ENCODE assay signal across 29 cellular contexts in the genomic region with DNA sequence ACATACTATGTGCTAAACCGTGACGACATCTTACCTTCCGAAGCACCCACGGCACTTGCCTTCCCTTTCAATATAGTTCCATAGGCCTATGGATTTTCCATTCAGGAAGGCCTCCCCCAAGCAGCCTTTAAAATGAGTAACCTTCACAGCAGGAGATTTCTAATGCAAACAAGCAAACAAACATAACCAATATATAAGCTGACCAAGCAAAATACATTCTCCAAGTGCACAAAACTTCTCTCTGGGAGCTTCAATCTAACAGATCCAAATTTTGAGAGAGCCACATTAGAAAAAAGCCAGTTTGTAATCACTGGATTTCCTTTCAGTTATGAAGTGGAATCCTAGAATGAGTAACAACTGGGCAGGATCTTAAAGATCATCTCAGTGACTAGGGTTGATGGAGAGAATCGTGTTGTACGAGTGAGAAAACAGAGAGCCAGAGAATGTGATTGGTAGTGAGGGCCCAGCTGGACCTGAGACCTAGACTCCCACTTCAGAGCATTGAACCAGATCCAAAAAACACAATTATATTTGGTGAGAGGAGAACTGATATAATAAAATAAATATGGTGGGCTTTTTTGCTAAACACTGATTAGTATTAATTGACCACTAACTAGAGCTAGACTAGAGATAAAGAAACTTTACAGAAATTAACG.
"Had no signal": no experiment of that assay in that cellular context is flagged by ENCODE, and none has a peak within 500 bp of the region (broad histone marks: within the 10 kb centered on the region; RNA-seq: fewer than 3 reads in every experiment).

No MANE protein-coding gene starts in this region.

- H3K27ac ChIP-seq: coronary artery, esophagus squamous epithelium, heart right ventricle, left lung, neural progenitor cell, psoas muscle, skin epidermis, spleen, testis, tibial artery had no signal

- H3K4me3 ChIP-seq: coronary artery, esophagus squamous epithelium, heart right ventricle, left lung, neural progenitor cell, psoas muscle, skin epidermis, spleen, testis, tibial artery had no signal

- H3K9ac ChIP-seq: neural progenitor cell had no signal

- ATAC-seq: heart right ventricle; left cardiac atrium; left lung; naive thymus-derived CD4-positive, alpha-beta T cell; psoas muscle; right cardiac atrium; stimulated activated memory B cell treated with anti-CD40 and anti-IgM and Interleukin-4, amounts not matched to agents 10 μg/mL and 1 μg/mL and 100 μg/mL, for 72 hours; stimulated activated naive CD8-positive, alpha-beta T cell treated with anti-CD3 and anti-CD28 coated beads, Interleukin-15, Interleukin-2, amounts not matched to agents 100 U/mL and 50 U/mL, for 24 hours had no signal

- FAIRE-seq: endometrium, islet of Langerhans had no signal

- H2AFZ ChIP-seq: neural progenitor cell had no signal

- H3K4me1 ChIP-seq: esophagus squamous epithelium, heart right ventricle, left lung, neural progenitor cell, psoas muscle, spleen, testis, tibial artery had no signal

- H3K9me3 ChIP-seq: esophagus squamous epithelium, heart right ventricle, left lung, psoas muscle, spleen, testis, tibial artery had no signal

- H3K4me2 ChIP-seq: neural progenitor cell had no signal

- H3K27me3 ChIP-seq: esophagus squamous epithelium, left lung, neural progenitor cell, spleen, testis, tibial artery had no signal

- H3K36me3 ChIP-seq: esophagus squamous epithelium, heart right ventricle, left lung, spleen, tibial artery had no signal

- DNase-seq: dermis blood vessel endothelial cell; effector memory CD4-positive, alpha-beta T cell; erythroblast; esophagus squamous epithelium; foreskin melanocyte; glutamatergic neuron; heart right ventricle; hippocampal formation; left cardiac atrium; left lung; mammary epithelial cell; mesendoderm; midbrain; naive thymus-derived CD4-positive, alpha-beta T cell; posterior cingulate gyrus; psoas muscle; right cardiac atrium; spleen; stimulated activated CD4-positive, alpha-beta T cell treated with anti-CD3 and anti-CD28 coated beads, Interleukin-4, amount 100 ng/mL, for 4 hours; stimulated activated naive CD8-positive, alpha-beta T cell treated with anti-CD3 and anti-CD28 coated beads, Interleukin-15, Interleukin-2, amounts not matched to agents 100 U/mL and 50 U/mL, for 24 hours; substantia nigra; testis; tibial artery had no signal
